1 cellular context compared by ENCODE assay signal in the genomic region with DNA sequence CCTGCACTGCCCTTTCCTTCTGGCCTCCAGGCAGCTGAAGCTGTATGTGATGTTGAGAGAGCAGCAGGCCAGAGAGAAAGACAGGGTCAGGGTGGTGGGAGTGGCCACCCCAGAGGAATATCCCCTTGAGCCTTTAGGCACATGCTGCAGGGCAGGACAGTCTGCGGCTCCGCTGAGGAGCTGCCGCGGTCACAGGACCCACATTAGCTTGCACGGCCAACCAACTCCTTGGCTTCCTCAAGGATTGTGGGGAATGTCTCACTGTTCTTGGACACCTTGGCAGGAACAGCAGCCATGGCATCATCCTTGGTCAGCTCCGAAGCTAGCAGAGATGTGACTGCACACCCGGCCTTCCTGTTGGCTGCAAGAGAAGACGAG.
TF ChIP-seq lines count a peak whose summit lies in the region.

No MANE protein-coding gene starts in this region.

TF ChIP-seq in HepG2, 621 proteins besides CTCF, POLR2A, EP300 and RAD21:
- TF ChIP-seq MIXL1 (CRISPR knock-in tag; IDR thresholded peaks at IDR 0.05), result no peak
- TF ChIP-seq ZNF256 (CRISPR knock-in tag; conservative IDR thresholded peaks at IDR 0.05), result no peak
- TF ChIP-seq ZBTB20 (CRISPR knock-in tag; IDR thresholded peaks at IDR 0.05; ENCODE audit: borderline replicate concordance, low read depth), result no peak
- TF ChIP-seq ATF7-NPFF (CRISPR knock-in tag; IDR thresholded peaks at IDR 0.05; ENCODE audit: low read depth), result no peak
